1 cellular context compared by ENCODE assay signal in genomic region chr3:136196401-136197158, GRCh38.
A peak's percentile ranks its signal among the peaks of the same experiment; 100 is the strongest.
TF ChIP-seq lines count a peak whose summit lies in the region.

No MANE protein-coding gene starts in this region.

TF ChIP-seq in HepG2, 621 proteins besides CTCF, POLR2A, EP300 and RAD21 (continued from another document and continues in another):
- TF ChIP-seq ZNF83 (CRISPR knock-in tag; IDR thresholded peaks at IDR 0.05; ENCODE audit: borderline replicate concordance) (peak; percentile 96; the same call in 1 of the 2 replicates), FUBP1 (CRISPR knock-in tag; IDR thresholded peaks at IDR 0.05; ENCODE audit: borderline replicate concordance) (peak; percentile 88; the same call in 1 of the 2 replicates), ZBTB49 (CRISPR knock-in tag; IDR thresholded peaks at IDR 0.05; ENCODE audit: borderline replicate concordance) (peak; percentile 96), ZNF776 (CRISPR knock-in tag; IDR thresholded peaks at IDR 0.05) (peak; percentile 98), FOXO4 (CRISPR knock-in tag; conservative IDR thresholded peaks at IDR 0.05) (no peak), NR0B2 (CRISPR knock-in tag; IDR thresholded peaks at IDR 0.05) (peak; percentile 93), PHF20 (CRISPR knock-in tag; IDR thresholded peaks at IDR 0.05) (0 out of 2 replicates have a peak, but pooled peaks have one; percentile 50), ZNF281 (CRISPR knock-in tag; IDR thresholded peaks at IDR 0.05; ENCODE audit: borderline replicate concordance) (peak; percentile 98), SRSF4 (IDR thresholded peaks at IDR 0.05; ENCODE audit: low read depth, low read length, poor library complexity, severe bottlenecking) (no peak), MTERF4 (CRISPR knock-in tag; IDR thresholded peaks at IDR 0.05) (peak; percentile 96), PCBP1 (IDR thresholded peaks at IDR 0.05; ENCODE audit: borderline replicate concordance, low read depth, low read length) (peak; percentile 32; the same call in 1 of the 2 replicates), CCAR2 (optimal IDR thresholded peaks at IDR 0.05; ENCODE audit: low read depth, low read length) (peak; percentile 7), SP140L (CRISPR knock-in tag; IDR thresholded peaks at IDR 0.05; ENCODE audit: borderline replicate concordance) (peak; percentile 56; the same call in 1 of the 2 replicates), TRIM24 (CRISPR knock-in tag; IDR thresholded peaks at IDR 0.05) (no peak), ZFP90 (CRISPR knock-in tag; IDR thresholded peaks at IDR 0.05; ENCODE audit: borderline replicate concordance) (peak; percentile 97), ZNF749 (CRISPR knock-in tag; IDR thresholded peaks at IDR 0.05; ENCODE audit: borderline replicate concordance) (peak; percentile 90), SMYD3 (CRISPR knock-in tag; IDR thresholded peaks at IDR 0.05) (peak; percentile 99), ZNF878 (CRISPR knock-in tag; IDR thresholded peaks at IDR 0.05) (peak; percentile 56), NCOA1 (CRISPR knock-in tag; IDR thresholded peaks at IDR 0.05) (peak; percentile 78), NPAS2 (CRISPR knock-in tag; IDR thresholded peaks at IDR 0.05; ENCODE audit: borderline replicate concordance) (0 out of 2 replicates have a peak, but pooled peaks have one; percentile 59), TCF7L2 (IDR thresholded peaks at IDR 0.05; ENCODE audit: low read depth, low read length) (no peak), ZNF230 (CRISPR knock-in tag; IDR thresholded peaks at IDR 0.05) (peak; percentile 62; the same call in 1 of the 2 replicates), ZNF333 (CRISPR knock-in tag; IDR thresholded peaks at IDR 0.05; ENCODE audit: borderline replicate concordance) (peak; percentile 72; the same call in 1 of the 2 replicates), RCOR2 (CRISPR knock-in tag; IDR thresholded peaks at IDR 0.05) (0 out of 2 replicates have a peak, but pooled peaks have one; percentile 15), PRDM10 (CRISPR knock-in tag; IDR thresholded peaks at IDR 0.05; ENCODE audit: low read depth) (peak; percentile 80; the same call in 1 of the 2 replicates), ZNF530 (CRISPR knock-in tag; IDR thresholded peaks at IDR 0.05; ENCODE audit: low read depth) (no peak), SOX13 (IDR thresholded peaks at IDR 0.05) (0 out of 2 replicates have a peak, but pooled peaks have one; percentile 17), SOX13 (CRISPR knock-in tag; conservative IDR thresholded peaks at IDR 0.05 in 1 of 2, IDR thresholded peaks at IDR 0.05 in 1 of 2) (peak; percentile 41 to 59; a peak in 2 of 4 replicates), PRMT3 (CRISPR knock-in tag; IDR thresholded peaks at IDR 0.05; ENCODE audit: borderline replicate concordance, low read depth) (peak; percentile 57; the same call in 1 of the 2 replicates), DDIT3 (CRISPR knock-in tag; IDR thresholded peaks at IDR 0.05) (no peak), NFKBIZ (CRISPR knock-in tag; IDR thresholded peaks at IDR 0.05) (peak; percentile 80; the same call in 1 of the 2 replicates), ZMYM4 (CRISPR knock-in tag; IDR thresholded peaks at IDR 0.05) (peak; percentile 85; the same call in 1 of the 2 replicates), MLXIP (CRISPR knock-in tag; IDR thresholded peaks at IDR 0.05; ENCODE audit: borderline replicate concordance) (peak; percentile 83; the same call in 1 of the 2 replicates), ZNF574 (CRISPR knock-in tag; IDR thresholded peaks at IDR 0.05) (peak; percentile 84)
